ENCODE assay signal across 8 cellular contexts in genomic region chrX:39730671-39731389, GRCh38.
DNase-seq lines count a peak whose midpoint lies in the region; ATAC-seq, FAIRE-seq and TF ChIP-seq lines count a peak whose summit lies in the region.

No MANE protein-coding gene starts in this region.

- no peak for TF ChIP-seq POLR2A in GM12878 (IDR thresholded peaks at IDR 0.05; ENCODE audit: low read depth, low read length)

- TF ChIP-seq EP300 in GM12878 (IDR thresholded peaks at IDR 0.05; ENCODE audit: borderline replicate concordance in 1 of 2, control insufficient read depth in 1 of 2, low read depth in 2 of 2, low read length in 2 of 2): no peak

- H3K9me3 ChIP-seq in GM12878 (replicated peaks; ENCODE audit: control insufficient read depth, insufficient read depth, low read length) (no peaks in the 10 kb centered on the region; the same call in 2 of the 3 replicates), iPS DF 6.9 (ENCODE audit: control insufficient read depth, insufficient read depth, low read length) (no peaks in the 10 kb centered on the region), skeletal muscle satellite cell (replicated peaks; ENCODE audit: low read length) (no peaks in the 10 kb centered on the region)

- H3K4me1 ChIP-seq in GM12878 (ENCODE audit: control insufficient read depth, insufficient read depth, low read length): no peaks in the 10 kb centered on the region
- H3K4me1 ChIP-seq in iPS DF 6.9 (ENCODE audit: control insufficient read depth, insufficient read depth, low read length): no peaks in the 10 kb centered on the region
- H3K4me1 ChIP-seq in skeletal muscle satellite cell (ENCODE audit: control insufficient read depth, insufficient read depth, low read length): peaks cover 49% of the 10 kb centered on the region

- peak; percentile 75 for TF ChIP-seq RAD21 in GM12878 (IDR thresholded peaks at IDR 0.05; ENCODE audit: insufficient read depth, low read depth, low read length)

- H3K4me2 ChIP-seq in GM12878 (ENCODE audit: control insufficient read depth, insufficient read depth): 0 out of 2 replicates have a peak overlapping the region, but pooled peaks have one; percentile 21
- peak overlapping the region; percentile 34 for H3K4me2 ChIP-seq in skeletal muscle satellite cell (ENCODE audit: low read length)

- no peak overlapping the region for H2AFZ ChIP-seq in GM12878 (ENCODE audit: control insufficient read depth, low read depth, low read length)

- DNase-seq in Daoy (ENCODE audit: low read depth) (peak; percentile 89), Kasumi-1 (lab: John Stamatoyannopoulos, UW) (peak; percentile 12 to 25), T1000 (lab: John Stamatoyannopoulos, UW) (peak; percentile 5), GM12878 (ENCODE audit: low read depth, low spot score) (no peak), iPS DF 6.9 (ENCODE audit: low read depth, low spot score) (peak; percentile 35)

- in situ Hi-C loops in GM12878 (cut with MboI): no loop called here

- H3K36me3 ChIP-seq in GM12878 (ENCODE audit: control insufficient read depth in 2 of 2, insufficient read depth in 2 of 2, low read length in 1 of 2) (no peaks in the 10 kb centered on the region), iPS DF 6.9 (ENCODE audit: control insufficient read depth, insufficient read depth, low read length) (no peaks in the 10 kb centered on the region), skeletal muscle satellite cell (ENCODE audit: insufficient read depth, low read length) (no peaks in the 10 kb centered on the region)

- FAIRE-seq in GM12878 (lab: Jason Lieb, UNC): no peak

- H3K27me3 ChIP-seq in GM12878 (replicated peaks in 1 of 2; ENCODE audit: control insufficient read depth in 2 of 2, insufficient read depth in 2 of 2, low read length in 1 of 2) (peaks cover 1 to 3% of the 10 kb centered on the region in 2 experiments; a peak in 2 of 4 replicates), iPS DF 6.9 (ENCODE audit: control insufficient read depth, insufficient read depth, low read length) (no peaks in the 10 kb centered on the region), skeletal muscle satellite cell (ENCODE audit: control insufficient read depth, insufficient read depth, low read length) (no peaks in the 10 kb centered on the region)

- intact Hi-C loops in GM12878 (cut with micrococcal nuclease; ENCODE audit: unreplicated experiment): loop anchor here (2.0 to 10.0 kb wide), 2 partner anchors 438 to 734 kb away; no protein-coding TSS in a partner anchor

- SMC1A ChIA-PET in GM12878 (lab: Charles Lee; ENCODE audit: uncharacterized antibody, unreplicated experiment): interaction anchor here (0.9 to 1.1 kb wide), 2 partner anchors 124 to 809 kb away, joined by 3 read pairs; no protein-coding TSS in a partner anchor

- no peaks in the 10 kb centered on the region for H3K79me2 ChIP-seq in GM12878 (ENCODE audit: control insufficient read depth, insufficient read depth, low read length)

- H3K4me3 ChIP-seq in GM12878 (no peak overlapping the region), iPS DF 6.9 (ENCODE audit: low read length) (no peak overlapping the region), skeletal muscle satellite cell (ENCODE audit: low read length) (no peak overlapping the region)

- H3K27ac ChIP-seq in GM12878 (ENCODE audit: control insufficient read depth, insufficient read depth): no peak overlapping the region
- no peak overlapping the region for H3K27ac ChIP-seq in iPS DF 6.9 (ENCODE audit: low read length)

- H3K9ac ChIP-seq in GM12878 (ENCODE audit: control insufficient read depth, insufficient read depth, low read length) (no peak overlapping the region), skeletal muscle satellite cell (ENCODE audit: low read depth, low read length) (peak overlapping the region; percentile 25)

- RAD21 ChIA-PET in GM12878 (lab: Charles Lee; ENCODE audit: unreplicated experiment): interaction anchor here (1.0 kb wide), 1 partner anchor 737 kb away, joined by 4 read pairs; no protein-coding TSS in a partner anchor

- CTCF ChIA-PET in GM12878 (lab: Yijun Ruan, JAX): interaction anchor here (0.6 to 1.2 kb wide), 5 partner anchors 13 to 861 kb away, joined by 3 to 5 read pairs (median 4); no protein-coding TSS in a partner anchor

- ATAC-seq in GM12878 (peak; percentile 91), GM21576 (IDR thresholded peaks at IDR 0.05; ENCODE audit: unreplicated experiment) (no peak), GM18870 (IDR thresholded peaks at IDR 0.05; ENCODE audit: unreplicated experiment) (no peak)

- no peaks in the 10 kb centered on the region for H4K20me1 ChIP-seq in GM12878 (ENCODE audit: control insufficient read depth, insufficient read depth)

- peak; percentile 55 to 60 (median 56) for TF ChIP-seq CTCF in GM12878 (IDR thresholded peaks at IDR 0.05 in 2 of 3, conservative IDR thresholded peaks at IDR 0.05 in 1 of 3; ENCODE audit: control insufficient read depth in 2 of 3, extremely low read depth in 1 of 3, insufficient read depth in 1 of 3, low read depth in 3 of 3, low read length in 3 of 3)

- no TSS peak for BruUV-seq in GM12878 (replicated peaks; lab: Mats Ljungman, UMichigan)

- 19% methylated on average over 21 of the region's 21 CpGs for WGBS in GM12878 (ENCODE audit: insufficient coverage, insufficient replicate concordance, low lambda C conversion rate, missing lambda C conversion rate)
- WGBS in iPS DF 6.9 (ENCODE audit: insufficient coverage, insufficient read length): no CpG with 5 or more reads among the region's 21 CpGs

- POLR2A ChIA-PET in GM12878 (lab: Charles Lee): no interaction called here

TF ChIP-seq in GM12878, 131 proteins besides CTCF, POLR2A, EP300 and RAD21:
- TF ChIP-seq NFIC (IDR thresholded peaks at IDR 0.05; ENCODE audit: low read depth, low read length): no peak
- peak; percentile 38; the same call in 1 of the 2 replicates for TF ChIP-seq SMARCA5 (IDR thresholded peaks at IDR 0.05)
